8 cellular contexts compared by ENCODE assay signal in genomic region chr19:4768934-4769777, GRCh38. TPM values are rescaled to one million over a fixed set of nuclear protein-coding genes. Genes with fewer than 3 reads are reported as not detected.
DNase-seq lines count a peak whose midpoint lies in the region; ATAC-seq and TF ChIP-seq lines count a peak whose summit lies in the region.

No MANE protein-coding gene starts in this region.

- peaks cover 0 to 11% (median 10%) of the 10 kb centered on the region in 3 donors for H3K4me1 Mint-ChIP-seq in naive B cell

- no peaks in the 10 kb centered on the region for H3K36me3 Mint-ChIP-seq in naive B cell

- H3K27me3 ChIP-seq in HUES6 (ENCODE audit: control insufficient read depth, insufficient read depth, low read length): peaks cover 14% of the 10 kb centered on the region; the same call in 1 of the 2 replicates
- H3K27me3 ChIP-seq in fibroblast of lung (ENCODE audit: control insufficient read depth, insufficient read depth, low read length): no peaks in the 10 kb centered on the region

- H3K9me3 Mint-ChIP-seq in naive B cell: peaks cover 0 to 7% (median 0%) of the 10 kb centered on the region in 7 donors

- H3K27ac Mint-ChIP-seq in naive B cell: peak overlapping the region in 1 of 6 donors; percentile 57

- H3K9me3 ChIP-seq in HUES6 (ENCODE audit: control insufficient read depth, insufficient read depth, low read depth, low read length) (no peaks in the 10 kb centered on the region), fibroblast of lung (ENCODE audit: control insufficient read depth, insufficient read depth, low read depth, low read length) (no peaks in the 10 kb centered on the region)

- H3K27ac ChIP-seq in HUES6 (ENCODE audit: low read depth, low read length) (no peak overlapping the region), fibroblast of lung (ENCODE audit: insufficient read depth, low read length) (no peak overlapping the region)

- peak; percentile 72 to 73 for ATAC-seq in naive B cell (ENCODE audit: low read depth in 2 of 2)
- no peak for ATAC-seq in GM18861 (IDR thresholded peaks at IDR 0.05; ENCODE audit: unreplicated experiment)

- no peak overlapping the region for H3K4me3 Mint-ChIP-seq in naive B cell

- DNase-seq in CD1c-positive myeloid dendritic cell (ENCODE audit: extremely low spot score) (peak; percentile 93), NOMO-1 (lab: John Stamatoyannopoulos, UW; ENCODE audit: unreplicated experiment in 2 of 2) (peak; percentile 58 to 88), fibroblast of lung (ENCODE audit: low read depth in 2 of 2) (peak; percentile 80 to 89), naive B cell (peak; percentile 68)
- peak; percentile 82 for DNase-seq in activated T-cell treated with anti-CD3 and anti-CD28 coated beads, Interleukin-2, amount 50 U/mL, for 1 hour
- peak; percentile 59 for DNase-seq in stimulated activated CD8-positive, alpha-beta memory T cell treated with anti-CD3 and anti-CD28 coated beads, Interleukin-7, amount 100 ng/mL, for 24 hours (ENCODE audit: low read depth)

- H3K9ac ChIP-seq in HUES6 (ENCODE audit: low read length) (no peak overlapping the region), fibroblast of lung (ENCODE audit: insufficient read depth, low read length) (no peak overlapping the region)

- TF ChIP-seq CTCF in fibroblast of lung (conservative IDR thresholded peaks at IDR 0.05 in 1 of 2, IDR thresholded peaks at IDR 0.05 in 1 of 2; ENCODE audit: low read depth in 1 of 2, low read length in 2 of 2): no peak

- no peaks in the 10 kb centered on the region for H3K79me2 ChIP-seq in fibroblast of lung (ENCODE audit: control insufficient read depth, insufficient read depth, low read length)

- H3K36me3 ChIP-seq in HUES6 (ENCODE audit: control insufficient read depth, insufficient read depth, low read length) (no peaks in the 10 kb centered on the region), fibroblast of lung (ENCODE audit: control insufficient read depth, insufficient read depth, low read length) (no peaks in the 10 kb centered on the region)

- no peaks in the 10 kb centered on the region for H3K4me1 ChIP-seq in HUES6 (ENCODE audit: control insufficient read depth, insufficient read depth, low read length)
- no peaks in the 10 kb centered on the region for H3K4me1 ChIP-seq in fibroblast of lung (ENCODE audit: control insufficient read depth, extremely low read depth, insufficient read depth, low read length)

- H3K4me3 ChIP-seq in HUES6 (ENCODE audit: low read depth, low read length) (peak overlapping the region; percentile 26), fibroblast of lung (replicated peaks in 1 of 4; ENCODE audit: control extremely low read depth in 1 of 4, insufficient read depth in 1 of 4, low read depth in 3 of 4, low read length in 4 of 4) (no peak overlapping the region)

- no peaks in the 10 kb centered on the region for H4K20me1 ChIP-seq in fibroblast of lung (ENCODE audit: control insufficient read depth, extremely low read depth, insufficient read depth, low read length)

- no peak overlapping the region for H3K4me2 ChIP-seq in fibroblast of lung (ENCODE audit: extremely low read depth, insufficient read depth, low read length)

- peaks cover 23 to 65% (median 45%) of the 10 kb centered on the region in 3 donors for H3K27me3 Mint-ChIP-seq in naive B cell

- H2AFZ ChIP-seq in fibroblast of lung (ENCODE audit: low read length): no peak overlapping the region

RNA-seq across cellular contexts. Expression of gene FEM1A, which starts 22.4 kb away (rescaled TPM):
- total RNA-seq in fibroblast of lung: 9.5 and 10.1 TPM in 2 replicates
- polyA plus RNA-seq in fibroblast of lung (3.2 and 4.1 TPM in 2 replicates), naive B cell (ENCODE audit: low read depth in 6 of 6) (1 to 10 TPM in 5 of 6 donors, under 1 TPM in 1; 0.84 to 5.0 (median 3.2) TPM)
- 0.71 and 0.72 TPM in 2 replicates for polyA plus RNA-seq in fibroblast of lung (2012)
- 6.5 and 7.0 TPM in 2 replicates for polyA minus RNA-seq in fibroblast of lung (ENCODE audit: low replicate concordance)

RNA-seq across cellular contexts. Expression of gene DPP9, which starts 45.5 kb away (rescaled TPM):
- 14.4 and 27.1 TPM in 2 replicates for total RNA-seq in fibroblast of lung
- polyA plus RNA-seq in fibroblast of lung (3.6 and 8.2 TPM in 2 replicates), naive B cell (ENCODE audit: low read depth in 6 of 6) (10 to 100 TPM; 15.6 to 36.0 (median 17.4) TPM)
- 23.9 and 51.6 TPM in 2 replicates for polyA plus RNA-seq in fibroblast of lung (2012)
- polyA minus RNA-seq in fibroblast of lung (ENCODE audit: low replicate concordance): 53.6 and 82.5 TPM in 2 replicates
